ENCODE assay signal across 1 cellular context in the genomic region with DNA sequence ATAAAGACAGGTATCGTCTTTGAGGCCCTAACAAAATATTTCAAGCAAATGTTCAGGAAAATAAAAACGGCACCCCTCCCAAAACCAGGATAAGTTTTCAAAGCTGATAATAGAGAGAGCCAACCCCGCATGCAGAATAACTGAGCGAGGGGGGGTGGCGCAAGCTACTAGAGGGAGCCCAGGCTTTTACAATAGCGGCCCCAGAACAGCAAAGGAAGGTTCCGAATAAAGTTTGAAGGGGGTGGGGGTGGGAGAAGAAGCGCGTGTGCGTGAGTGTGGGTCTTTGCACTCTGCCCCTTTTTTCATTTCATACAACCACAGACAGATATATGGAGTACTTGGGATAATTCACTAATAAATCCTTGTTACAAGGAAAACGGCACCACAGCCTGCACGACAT.
A peak's percentile ranks its signal among the peaks of the same experiment; 100 is the strongest.
TF ChIP-seq lines count a peak whose summit lies in the region.

No MANE protein-coding gene starts in this region.

TF ChIP-seq in H1, 55 proteins besides CTCF, POLR2A, EP300 and RAD21:
- peak; percentile 55 for TF ChIP-seq RNF2 (IDR thresholded peaks at IDR 0.05; ENCODE audit: borderline replicate concordance, low read depth, low read length, missing control alignments, poor library complexity, severe bottlenecking)
- no peak for TF ChIP-seq SIX5 (IDR thresholded peaks at IDR 0.05; ENCODE audit: low read depth, low read length)
